Comparison of ENCODE assay signal across 15 cellular contexts in the genomic region with DNA sequence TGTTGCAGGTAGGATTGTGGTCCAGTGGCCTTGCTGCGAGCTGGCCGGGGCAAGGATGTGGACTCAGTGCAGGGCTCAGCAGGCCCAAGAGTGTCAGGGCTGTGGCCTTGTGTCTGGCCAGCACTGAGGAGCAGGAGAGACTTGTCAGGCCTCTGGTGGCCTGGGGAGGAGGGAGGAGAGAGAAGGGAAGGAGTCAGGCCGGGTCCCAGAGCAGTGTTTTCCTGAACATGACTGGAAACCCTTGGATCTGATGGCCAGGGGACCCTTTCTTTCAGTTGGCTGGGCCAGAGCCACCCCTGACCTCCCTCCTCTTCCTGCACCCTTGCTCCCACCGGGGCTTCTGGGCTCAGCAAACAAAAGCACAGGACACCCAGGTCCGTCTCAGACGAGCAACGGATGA. TPM values are rescaled to one million over a fixed set of nuclear protein-coding genes. Genes with fewer than 3 reads are reported as not detected.
DNase-seq lines count a peak whose midpoint lies in the region; ATAC-seq and TF ChIP-seq lines count a peak whose summit lies in the region.
"Had no signal": no experiment of that assay in that cellular context is flagged by ENCODE, and none has a peak within 500 bp of the region (broad histone marks: within the 10 kb centered on the region; RNA-seq: fewer than 3 reads in every experiment).

No MANE protein-coding gene starts in this region.

- H3K36me3 Mint-ChIP-seq in activated naive CD8-positive, alpha-beta T cell treated with anti-CD3 and anti-CD28 coated beads, Interleukin-2, amount 10 ng/mL, durations not matched to agents 7 days and 5 days, result no peaks in the 10 kb centered on the region
- H3K36me3 Mint-ChIP-seq in activated naive CD8-positive, alpha-beta T cell treated with anti-CD3 and anti-CD28 coated beads, Interleukin-2, amount 50 U/mL, for 24 hours (ENCODE audit: low read depth), result no peaks in the 10 kb centered on the region
- peaks cover 6% of the 10 kb centered on the region for H3K36me3 Mint-ChIP-seq in activated T-helper 1 cell treated with anti-CD3 and anti-CD28 coated beads, Interleukin-12 subunit alpha, Interleukin-12 subunit beta, Interleukin-2, Interleukin-4 antibody, amounts not matched to agents 30 ng/mL and 10 ng/mL and 1 ng/mL, durations not matched to agents 14 hours and 24 hours and 36 hours (ENCODE audit: low read depth)
- H3K36me3 Mint-ChIP-seq in neural crest cell (ENCODE audit: low read depth), result no peaks in the 10 kb centered on the region
- H3K36me3 Mint-ChIP-seq in stimulated activated naive B cell treated with anti-CD40 and anti-IgM and Interleukin-4, amounts not matched to agents 10 μg/mL and 1 μg/mL and 100 μg/mL, for 72 hours, result peaks cover 5 to 21% of the 10 kb centered on the region in 2 donors

- H3K4me3 Mint-ChIP-seq in activated naive CD8-positive, alpha-beta T cell treated with anti-CD3 and anti-CD28 coated beads, Interleukin-2, amount 10 ng/mL, durations not matched to agents 7 days and 5 days, result no peak overlapping the region
- H3K4me3 Mint-ChIP-seq in activated naive CD8-positive, alpha-beta T cell treated with anti-CD3 and anti-CD28 coated beads, Interleukin-2, amount 50 U/mL, for 24 hours, result no peak overlapping the region
- H3K4me3 Mint-ChIP-seq in activated T-helper 1 cell treated with anti-CD3 and anti-CD28 coated beads, Interleukin-12 subunit alpha, Interleukin-12 subunit beta, Interleukin-2, Interleukin-4 antibody, amounts not matched to agents 30 ng/mL and 10 ng/mL and 1 ng/mL, durations not matched to agents 14 hours and 24 hours and 36 hours, result peak overlapping the region; percentile 7
- H3K4me3 Mint-ChIP-seq in neural crest cell, result peak overlapping the region; percentile 38
- H3K4me3 Mint-ChIP-seq in stimulated activated naive B cell treated with anti-CD40 and anti-IgM and Interleukin-4, amounts not matched to agents 10 μg/mL and 1 μg/mL and 100 μg/mL, for 72 hours, result no peak overlapping the region
- H3K4me3 Mint-ChIP-seq: CD8-positive, alpha-beta memory T cell had no signal

- no peak for DNase-seq in activated naive CD8-positive, alpha-beta T cell treated with anti-CD3 and anti-CD28 coated beads, Interleukin-2, amount 10 ng/mL, durations not matched to agents 7 days and 5 days
- no peak for DNase-seq in activated naive CD8-positive, alpha-beta T cell treated with anti-CD3 and anti-CD28 coated beads, Interleukin-2, amount 50 U/mL, for 24 hours
- no peak for DNase-seq in activated T-helper 1 cell treated with anti-CD3 and anti-CD28 coated beads, Interleukin-12 subunit alpha, Interleukin-12 subunit beta, Interleukin-2, Interleukin-4 antibody, amounts not matched to agents 30 ng/mL and 10 ng/mL and 1 ng/mL, durations not matched to agents 14 hours and 24 hours and 36 hours (ENCODE audit: low spot score)
- DNase-seq in neural crest cell (ENCODE audit: low read depth, low spot score) (no peak), superior temporal gyrus (ENCODE audit: extremely low spot score) (no peak), NCI-H748 treated with DMSO at 0.1 percent for 48 hours (lab: John Stamatoyannopoulos, UW) (no peak)
- DNase-seq in stimulated activated naive B cell treated with anti-CD40 and anti-IgM and Interleukin-4, amounts not matched to agents 10 μg/mL and 1 μg/mL and 100 μg/mL, for 72 hours, result no peak
- DNase-seq: DMS79, NCI-H1694 treated with DMSO at 0.1 percent for 48 hours, NCI-H2107, NCI-H510A, NCI-H82, OCI-M1, SHP77 had no signal

- no peaks in the 10 kb centered on the region for H3K9me3 Mint-ChIP-seq in activated naive CD8-positive, alpha-beta T cell treated with anti-CD3 and anti-CD28 coated beads, Interleukin-2, amount 10 ng/mL, durations not matched to agents 7 days and 5 days
- no peaks in the 10 kb centered on the region for H3K9me3 Mint-ChIP-seq in activated naive CD8-positive, alpha-beta T cell treated with anti-CD3 and anti-CD28 coated beads, Interleukin-2, amount 50 U/mL, for 24 hours
- no peaks in the 10 kb centered on the region for H3K9me3 Mint-ChIP-seq in activated T-helper 1 cell treated with anti-CD3 and anti-CD28 coated beads, Interleukin-12 subunit alpha, Interleukin-12 subunit beta, Interleukin-2, Interleukin-4 antibody, amounts not matched to agents 30 ng/mL and 10 ng/mL and 1 ng/mL, durations not matched to agents 14 hours and 24 hours and 36 hours
- H3K9me3 Mint-ChIP-seq in neural crest cell, result no peaks in the 10 kb centered on the region
- no peaks in the 10 kb centered on the region for H3K9me3 Mint-ChIP-seq in stimulated activated naive B cell treated with anti-CD40 and anti-IgM and Interleukin-4, amounts not matched to agents 10 μg/mL and 1 μg/mL and 100 μg/mL, for 72 hours
- H3K9me3 Mint-ChIP-seq: CD8-positive, alpha-beta memory T cell had no signal

- no peak for TF ChIP-seq CTCF in neural crest cell (conservative IDR thresholded peaks at IDR 0.05)

- peaks cover 10% of the 10 kb centered on the region for H3K4me1 Mint-ChIP-seq in activated naive CD8-positive, alpha-beta T cell treated with anti-CD3 and anti-CD28 coated beads, Interleukin-2, amount 10 ng/mL, durations not matched to agents 7 days and 5 days
- H3K4me1 Mint-ChIP-seq in activated naive CD8-positive, alpha-beta T cell treated with anti-CD3 and anti-CD28 coated beads, Interleukin-2, amount 50 U/mL, for 24 hours, result peaks cover 12% of the 10 kb centered on the region
- peaks cover 6% of the 10 kb centered on the region for H3K4me1 Mint-ChIP-seq in activated T-helper 1 cell treated with anti-CD3 and anti-CD28 coated beads, Interleukin-12 subunit alpha, Interleukin-12 subunit beta, Interleukin-2, Interleukin-4 antibody, amounts not matched to agents 30 ng/mL and 10 ng/mL and 1 ng/mL, durations not matched to agents 14 hours and 24 hours and 36 hours (ENCODE audit: low read depth)
- H3K4me1 Mint-ChIP-seq in neural crest cell, result peaks cover 11% of the 10 kb centered on the region
- peaks cover 26 to 46% of the 10 kb centered on the region in 2 donors for H3K4me1 Mint-ChIP-seq in stimulated activated naive B cell treated with anti-CD40 and anti-IgM and Interleukin-4, amounts not matched to agents 10 μg/mL and 1 μg/mL and 100 μg/mL, for 72 hours

- POLR2A ChIA-PET in activated naive CD8-positive, alpha-beta T cell treated with anti-CD3 and anti-CD28 coated beads, Interleukin-2, amount 10 ng/mL, durations not matched to agents 7 days and 5 days (lab: Charles Lee), result no interaction called here

- intact Hi-C loops in activated T-helper 1 cell treated with anti-CD3 and anti-CD28 coated beads, Interleukin-12 subunit alpha, Interleukin-12 subunit beta, Interleukin-2, Interleukin-4 antibody, amounts not matched to agents 30 ng/mL and 10 ng/mL and 1 ng/mL, durations not matched to agents 14 hours and 24 hours and 36 hours (cut with micrococcal nuclease), result no loop called here

- H3K27me3 Mint-ChIP-seq in activated naive CD8-positive, alpha-beta T cell treated with anti-CD3 and anti-CD28 coated beads, Interleukin-2, amount 10 ng/mL, durations not matched to agents 7 days and 5 days, result no peaks in the 10 kb centered on the region
- no peaks in the 10 kb centered on the region for H3K27me3 Mint-ChIP-seq in activated naive CD8-positive, alpha-beta T cell treated with anti-CD3 and anti-CD28 coated beads, Interleukin-2, amount 50 U/mL, for 24 hours
- H3K27me3 Mint-ChIP-seq in activated T-helper 1 cell treated with anti-CD3 and anti-CD28 coated beads, Interleukin-12 subunit alpha, Interleukin-12 subunit beta, Interleukin-2, Interleukin-4 antibody, amounts not matched to agents 30 ng/mL and 10 ng/mL and 1 ng/mL, durations not matched to agents 14 hours and 24 hours and 36 hours (ENCODE audit: insufficient read depth), result no peaks in the 10 kb centered on the region
- H3K27me3 Mint-ChIP-seq in neural crest cell (ENCODE audit: low read depth), result no peaks in the 10 kb centered on the region
- H3K27me3 Mint-ChIP-seq in stimulated activated naive B cell treated with anti-CD40 and anti-IgM and Interleukin-4, amounts not matched to agents 10 μg/mL and 1 μg/mL and 100 μg/mL, for 72 hours, result no peaks in the 10 kb centered on the region
- H3K27me3 Mint-ChIP-seq: CD8-positive, alpha-beta memory T cell had no signal

- ATAC-seq in activated naive CD8-positive, alpha-beta T cell treated with anti-CD3 and anti-CD28 coated beads, Interleukin-2, amount 10 ng/mL, durations not matched to agents 7 days and 5 days (ENCODE audit: low read depth), result no peak
- no peak for ATAC-seq in activated naive CD8-positive, alpha-beta T cell treated with anti-CD3 and anti-CD28 coated beads, Interleukin-2, amount 50 U/mL, for 24 hours
- no peak for ATAC-seq in stimulated activated naive B cell treated with anti-CD40 and anti-IgM and Interleukin-4, amounts not matched to agents 10 μg/mL and 1 μg/mL and 100 μg/mL, for 72 hours (replicated peaks)

- H3K27ac Mint-ChIP-seq in activated naive CD8-positive, alpha-beta T cell treated with anti-CD3 and anti-CD28 coated beads, Interleukin-2, amount 10 ng/mL, durations not matched to agents 7 days and 5 days, result peak overlapping the region; percentile 42
- H3K27ac Mint-ChIP-seq in activated naive CD8-positive, alpha-beta T cell treated with anti-CD3 and anti-CD28 coated beads, Interleukin-2, amount 50 U/mL, for 24 hours, result no peak overlapping the region
- no peak overlapping the region for H3K27ac Mint-ChIP-seq in activated T-helper 1 cell treated with anti-CD3 and anti-CD28 coated beads, Interleukin-12 subunit alpha, Interleukin-12 subunit beta, Interleukin-2, Interleukin-4 antibody, amounts not matched to agents 30 ng/mL and 10 ng/mL and 1 ng/mL, durations not matched to agents 14 hours and 24 hours and 36 hours
- peak overlapping the region; percentile 92 for H3K27ac Mint-ChIP-seq in neural crest cell (ENCODE audit: unreplicated experiment)
- peak overlapping the region; percentile 73 for H3K27ac Mint-ChIP-seq in stimulated activated naive B cell treated with anti-CD40 and anti-IgM and Interleukin-4, amounts not matched to agents 10 μg/mL and 1 μg/mL and 100 μg/mL, for 72 hours

RNA-seq across cellular contexts. Expression of a gene that starts 5.1 kb away (rescaled TPM):
- total RNA-seq in activated naive CD8-positive, alpha-beta T cell treated with anti-CD3 and anti-CD28 coated beads, Interleukin-2, amount 10 ng/mL, durations not matched to agents 7 days and 5 days, result 10 to 100 TPM in 1 of 2 experiments, 1 to 10 TPM in 1; 9.7 to 12.2 TPM
- 7.5 and 8.1 TPM in 2 replicates for total RNA-seq in activated T-helper 1 cell treated with anti-CD3 and anti-CD28 coated beads, Interleukin-12 subunit alpha, Interleukin-12 subunit beta, Interleukin-2, Interleukin-4 antibody, amounts not matched to agents 30 ng/mL and 10 ng/mL and 1 ng/mL, durations not matched to agents 14 hours and 24 hours and 36 hours
- total RNA-seq in neural crest cell, result 8.3 and 10.4 TPM in 2 replicates

RNA-seq across cellular contexts. Expression of a gene that starts 20.9 kb away (rescaled TPM):
- 1 to 10 TPM; 6.2 to 7.7 TPM for total RNA-seq in activated naive CD8-positive, alpha-beta T cell treated with anti-CD3 and anti-CD28 coated beads, Interleukin-2, amount 10 ng/mL, durations not matched to agents 7 days and 5 days
- 0.61 and 0.93 TPM in 2 replicates for total RNA-seq in activated T-helper 1 cell treated with anti-CD3 and anti-CD28 coated beads, Interleukin-12 subunit alpha, Interleukin-12 subunit beta, Interleukin-2, Interleukin-4 antibody, amounts not matched to agents 30 ng/mL and 10 ng/mL and 1 ng/mL, durations not matched to agents 14 hours and 24 hours and 36 hours
- total RNA-seq in neural crest cell, result 0.65 and 0.68 TPM in 2 replicates

RNA-seq across cellular contexts. Expression of a gene that starts 30.6 kb away (rescaled TPM):
- total RNA-seq in activated naive CD8-positive, alpha-beta T cell treated with anti-CD3 and anti-CD28 coated beads, Interleukin-2, amount 10 ng/mL, durations not matched to agents 7 days and 5 days, result 100 to 1,000 TPM; 289 to 327 TPM
- total RNA-seq in activated T-helper 1 cell treated with anti-CD3 and anti-CD28 coated beads, Interleukin-12 subunit alpha, Interleukin-12 subunit beta, Interleukin-2, Interleukin-4 antibody, amounts not matched to agents 30 ng/mL and 10 ng/mL and 1 ng/mL, durations not matched to agents 14 hours and 24 hours and 36 hours, result 201 and 202 TPM in 2 replicates
- 114 and 115 TPM in 2 replicates for total RNA-seq in neural crest cell

RNA-seq across cellular contexts. Expression of a gene that starts 37.2 kb away (rescaled TPM):
- 10 to 100 TPM; 44.3 to 44.7 TPM for total RNA-seq in activated naive CD8-positive, alpha-beta T cell treated with anti-CD3 and anti-CD28 coated beads, Interleukin-2, amount 10 ng/mL, durations not matched to agents 7 days and 5 days
- 15.0 and 15.2 TPM in 2 replicates for total RNA-seq in activated T-helper 1 cell treated with anti-CD3 and anti-CD28 coated beads, Interleukin-12 subunit alpha, Interleukin-12 subunit beta, Interleukin-2, Interleukin-4 antibody, amounts not matched to agents 30 ng/mL and 10 ng/mL and 1 ng/mL, durations not matched to agents 14 hours and 24 hours and 36 hours
- 40.1 and 46.5 TPM in 2 replicates for total RNA-seq in neural crest cell

Comparison
In these comparisons a context has a peak if more than half of its experiments do, and no peak if none do; other contexts are left out.
1. H3K27ac Mint-ChIP-seq: peak in activated naive CD8-positive, alpha-beta T cell treated with anti-CD3 and anti-CD28 coated beads, Interleukin-2, amount 10 ng/mL, durations not matched to agents 7 days and 5 days (single experiment), neural crest cell (single experiment) and stimulated activated naive B cell treated with anti-CD40 and anti-IgM and Interleukin-4, amounts not matched to agents 10 μg/mL and 1 μg/mL and 100 μg/mL, for 72 hours (single experiment); none in activated naive CD8-positive, alpha-beta T cell treated with anti-CD3 and anti-CD28 coated beads, Interleukin-2, amount 50 U/mL, for 24 hours (single experiment) and activated T-helper 1 cell treated with anti-CD3 and anti-CD28 coated beads, Interleukin-12 subunit alpha, Interleukin-12 subunit beta, Interleukin-2, Interleukin-4 antibody, amounts not matched to agents 30 ng/mL and 10 ng/mL and 1 ng/mL, durations not matched to agents 14 hours and 24 hours and 36 hours (single experiment).
2. H3K4me3 Mint-ChIP-seq: peak in activated T-helper 1 cell treated with anti-CD3 and anti-CD28 coated beads, Interleukin-12 subunit alpha, Interleukin-12 subunit beta, Interleukin-2, Interleukin-4 antibody, amounts not matched to agents 30 ng/mL and 10 ng/mL and 1 ng/mL, durations not matched to agents 14 hours and 24 hours and 36 hours (single experiment) and neural crest cell (single experiment); none in activated naive CD8-positive, alpha-beta T cell treated with anti-CD3 and anti-CD28 coated beads, Interleukin-2, amount 10 ng/mL, durations not matched to agents 7 days and 5 days (single experiment), activated naive CD8-positive, alpha-beta T cell treated with anti-CD3 and anti-CD28 coated beads, Interleukin-2, amount 50 U/mL, for 24 hours (single experiment) and stimulated activated naive B cell treated with anti-CD40 and anti-IgM and Interleukin-4, amounts not matched to agents 10 μg/mL and 1 μg/mL and 100 μg/mL, for 72 hours (0 of 2).